Comparison of ENCODE assay signal across 19 cellular contexts in genomic region chr16:64159986-64160385, GRCh38.
DNase-seq lines count a peak whose midpoint lies in the region; ATAC-seq and TF ChIP-seq lines count a peak whose summit lies in the region.
"Had no signal": no experiment of that assay in that cellular context is flagged by ENCODE, and none has a peak within 500 bp of the region (broad histone marks: within the 10 kb centered on the region; RNA-seq: fewer than 3 reads in every experiment).

No MANE protein-coding gene starts in this region.

- CTCF ChIA-PET in MCF 10A (lab: Yijun Ruan, JAX): interaction anchor here (0.5 kb wide), 1 partner anchor 397 kb away, joined by 3 read pairs; no protein-coding TSS in a partner anchor

- no peaks in the 10 kb centered on the region for H3K9me3 ChIP-seq in breast epithelium
- no peaks in the 10 kb centered on the region for H3K9me3 ChIP-seq in aorta (ENCODE audit: control insufficient read depth, low read length)

- H3K4me3 Mint-ChIP-seq in MCF 10A (ENCODE audit: unreplicated experiment): no peak overlapping the region
- H3K4me3 Mint-ChIP-seq: CD4-positive, alpha-beta memory T cell had no signal

- H3K27me3 ChIP-seq in breast epithelium (no peaks in the 10 kb centered on the region), aorta (ENCODE audit: control insufficient read depth in 1 of 2, insufficient read depth in 2 of 2, low read length in 1 of 2) (no peaks in the 10 kb centered on the region)

- ATAC-seq in SK-N-SH treated with all-trans-retinoic acid at 6 μM for 48 hours (peak; percentile 24; the same call in 1 of the 3 replicates), GM19397 (IDR thresholded peaks at IDR 0.05; ENCODE audit: unreplicated experiment) (no peak), HG02885 (IDR thresholded peaks at IDR 0.05; ENCODE audit: poor library complexity, unreplicated experiment) (no peak), aorta (ENCODE audit: low FRiP score) (no peak)
- ATAC-seq: GM12878 had no signal

- H3K4me1 ChIP-seq in breast epithelium (no peaks in the 10 kb centered on the region), aorta (ENCODE audit: control insufficient read depth in 1 of 2, insufficient read depth in 2 of 2, low read length in 2 of 2) (no peaks in the 10 kb centered on the region)

- POLR2A ChIA-PET in MCF 10A (lab: Yijun Ruan, JAX): interaction anchor here (0.7 kb wide), 2 partner anchors 257 to 1430 kb away, joined by 3 read pairs; no protein-coding TSS in a partner anchor

- no peak for TF ChIP-seq CTCF in MCF 10A (IDR thresholded peaks at IDR 0.05; ENCODE audit: unreplicated experiment)
- TF ChIP-seq CTCF in breast epithelium (IDR thresholded peaks at IDR 0.05): no peak
- TF ChIP-seq CTCF in fibroblast of mammary gland (conservative IDR thresholded peaks at IDR 0.05; ENCODE audit: control insufficient read depth, insufficient read depth, low read depth, low read length): no peak

- intact Hi-C loops in MCF 10A (cut with micrococcal nuclease) (loop anchor here (5.0 kb wide), 1 partner anchor 68 kb away; no protein-coding TSS in a partner anchor), breast epithelium (cut with DNase I; ENCODE audit: low total_unique reads) (no loop called here), aorta (cut with DNase I) (no loop called here)

- H3K27me3 Mint-ChIP-seq in MCF 10A (ENCODE audit: insufficient read depth, unreplicated experiment): no peaks in the 10 kb centered on the region
- H3K27me3 Mint-ChIP-seq: CD4-positive, alpha-beta memory T cell had no signal

- no peak overlapping the region for H3K4me3 ChIP-seq in breast epithelium
- H3K4me3 ChIP-seq in fibroblast of mammary gland (ENCODE audit: control insufficient read depth, low read depth, low read length): no peak overlapping the region
- H3K4me3 ChIP-seq in aorta (ENCODE audit: low read length in 2 of 2): no peak overlapping the region
- H3K4me3 ChIP-seq: GM12878 had no signal

- no peaks in the 10 kb centered on the region for H3K9me3 Mint-ChIP-seq in MCF 10A (ENCODE audit: unreplicated experiment)

- DNase-seq in MCF 10A (ENCODE audit: unreplicated experiment) (peak; percentile 66), breast epithelium (ENCODE audit: low spot score in 2 of 2) (no peak), fibroblast of mammary gland (ENCODE audit: low read depth) (peak; percentile 35), hippocampal formation (lab: John Stamatoyannopoulos, UW) (no peak), aorta (no peak)
- DNase-seq: 8988T; Calu3; CD4-positive, alpha-beta memory T cell; GF-D8; GOT3; KBM-7; NCI-H1436; NCI-H2081; NCI-H345; NCI-H524 treated with DMSO at 0.1 percent for 48 hours had no signal

- 84 to 91% methylated on average over 2 of the region's 2 CpGs for WGBS in aorta, 2 donors

- H3K27ac ChIP-seq in breast epithelium (no peak overlapping the region), aorta (ENCODE audit: low read depth in 1 of 2, low read length in 2 of 2) (no peak overlapping the region)

- TF ChIP-seq POLR2A in breast epithelium (IDR thresholded peaks at IDR 0.05): no peak

- no peak overlapping the region for H3K27ac Mint-ChIP-seq in MCF 10A (ENCODE audit: low read depth, unreplicated experiment)
- H3K27ac Mint-ChIP-seq: CD4-positive, alpha-beta memory T cell had no signal

- peaks cover 11% of the 10 kb centered on the region for H3K4me1 Mint-ChIP-seq in MCF 10A (ENCODE audit: insufficient read depth, unreplicated experiment)
- H3K4me1 Mint-ChIP-seq: CD4-positive, alpha-beta memory T cell had no signal

- BruUV-seq in MCF 10A (replicated peaks; lab: Mats Ljungman, UMichigan): no TSS peak

- H3K36me3 ChIP-seq in breast epithelium: no peaks in the 10 kb centered on the region
- no peaks in the 10 kb centered on the region for H3K36me3 ChIP-seq in aorta (ENCODE audit: control insufficient read depth in 1 of 2, insufficient read depth in 2 of 2, low read length in 1 of 2)

- no peaks in the 10 kb centered on the region for H3K36me3 Mint-ChIP-seq in MCF 10A (ENCODE audit: insufficient read depth, unreplicated experiment)
- H3K36me3 Mint-ChIP-seq: CD4-positive, alpha-beta memory T cell had no signal

TF ChIP-seq in SK-N-SH treated with all-trans-retinoic acid at 6 μM for 48 hours, 23 proteins besides CTCF, POLR2A, EP300 and RAD21:
- no peak for TF ChIP-seq PATZ1 (CRISPR knock-in tag; IDR thresholded peaks at IDR 0.05; ENCODE audit: borderline replicate concordance)

Comparison
In these comparisons a context has a peak if more than half of its experiments do, and no peak if none do; other contexts are left out.
1. DNase-seq: peak in MCF 10A (single experiment) and fibroblast of mammary gland (single experiment); none in breast epithelium (0 of 2), hippocampal formation (0 of 2) and aorta (0 of 2).